ENCODE assay signal across 1 cellular context in genomic region chr3:12999147-13000140, GRCh38.
TF ChIP-seq lines count a peak whose summit lies in the region.

No MANE protein-coding gene starts in this region.

TF ChIP-seq in HepG2, 621 proteins besides CTCF, POLR2A, EP300 and RAD21 (continued from another document and continues in another):
- TF ChIP-seq, protein P1, sequence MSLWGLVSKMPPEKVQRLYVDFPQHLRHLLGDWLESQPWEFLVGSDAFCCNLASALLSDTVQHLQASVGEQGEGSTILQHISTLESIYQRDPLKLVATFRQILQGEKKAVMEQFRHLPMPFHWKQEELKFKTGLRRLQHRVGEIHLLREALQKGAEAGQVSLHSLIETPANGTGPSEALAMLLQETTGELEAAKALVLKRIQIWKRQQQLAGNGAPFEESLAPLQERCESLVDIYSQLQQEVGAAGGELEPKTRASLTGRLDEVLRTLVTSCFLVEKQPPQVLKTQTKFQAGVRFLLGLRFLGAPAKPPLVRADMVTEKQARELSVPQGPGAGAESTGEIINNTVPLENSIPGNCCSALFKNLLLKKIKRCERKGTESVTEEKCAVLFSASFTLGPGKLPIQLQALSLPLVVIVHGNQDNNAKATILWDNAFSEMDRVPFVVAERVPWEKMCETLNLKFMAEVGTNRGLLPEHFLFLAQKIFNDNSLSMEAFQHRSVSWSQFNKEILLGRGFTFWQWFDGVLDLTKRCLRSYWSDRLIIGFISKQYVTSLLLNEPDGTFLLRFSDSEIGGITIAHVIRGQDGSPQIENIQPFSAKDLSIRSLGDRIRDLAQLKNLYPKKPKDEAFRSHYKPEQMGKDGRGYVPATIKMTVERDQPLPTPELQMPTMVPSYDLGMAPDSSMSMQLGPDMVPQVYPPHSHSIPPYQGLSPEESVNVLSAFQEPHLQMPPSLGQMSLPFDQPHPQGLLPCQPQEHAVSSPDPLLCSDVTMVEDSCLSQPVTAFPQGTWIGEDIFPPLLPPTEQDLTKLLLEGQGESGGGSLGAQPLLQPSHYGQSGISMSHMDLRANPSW (CRISPR knock-in tag; IDR thresholded peaks at IDR 0.05; ENCODE audit: borderline replicate concordance): no peak
- TF ChIP-seq CENPT (CRISPR knock-in tag; IDR thresholded peaks at IDR 0.05; ENCODE audit: low read depth): no peak
- no peak for TF ChIP-seq SALL2 (CRISPR knock-in tag; IDR thresholded peaks at IDR 0.05)
- peak; percentile 64 for TF ChIP-seq NR2F6 (IDR thresholded peaks at IDR 0.05)
- TF ChIP-seq NR2F6 (CRISPR knock-in tag; IDR thresholded peaks at IDR 0.05): peak; percentile 73
- TF ChIP-seq ZNF34 (CRISPR knock-in tag; IDR thresholded peaks at IDR 0.05; ENCODE audit: borderline replicate concordance): no peak
- peak; percentile 27; the same call in 1 of the 2 replicates for TF ChIP-seq ARNTL (CRISPR knock-in tag; IDR thresholded peaks at IDR 0.05)
- no peak for TF ChIP-seq ZNF800 (CRISPR knock-in tag; IDR thresholded peaks at IDR 0.05)
- TF ChIP-seq RBFOX2 (IDR thresholded peaks at IDR 0.05; ENCODE audit: low read depth, low read length): no peak
- no peak for TF ChIP-seq THYN1 (CRISPR knock-in tag; IDR thresholded peaks at IDR 0.05; ENCODE audit: borderline replicate concordance, low read depth)
- 0 out of 2 replicates have a peak, but pooled peaks have one; percentile 2 for TF ChIP-seq ZNF589 (CRISPR knock-in tag; conservative IDR thresholded peaks at IDR 0.05)
- no peak for TF ChIP-seq ZNF766 (CRISPR knock-in tag; IDR thresholded peaks at IDR 0.05; ENCODE audit: borderline replicate concordance)
- TF ChIP-seq FOXO1 (CRISPR knock-in tag; IDR thresholded peaks at IDR 0.05): peak; percentile 15; the same call in 1 of the 2 replicates
- TF ChIP-seq RFX1 (IDR thresholded peaks at IDR 0.05): no peak
- TF ChIP-seq, protein P2, sequence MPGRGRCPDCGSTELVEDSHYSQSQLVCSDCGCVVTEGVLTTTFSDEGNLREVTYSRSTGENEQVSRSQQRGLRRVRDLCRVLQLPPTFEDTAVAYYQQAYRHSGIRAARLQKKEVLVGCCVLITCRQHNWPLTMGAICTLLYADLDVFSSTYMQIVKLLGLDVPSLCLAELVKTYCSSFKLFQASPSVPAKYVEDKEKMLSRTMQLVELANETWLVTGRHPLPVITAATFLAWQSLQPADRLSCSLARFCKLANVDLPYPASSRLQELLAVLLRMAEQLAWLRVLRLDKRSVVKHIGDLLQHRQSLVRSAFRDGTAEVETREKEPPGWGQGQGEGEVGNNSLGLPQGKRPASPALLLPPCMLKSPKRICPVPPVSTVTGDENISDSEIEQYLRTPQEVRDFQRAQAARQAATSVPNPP (CRISPR knock-in tag; IDR thresholded peaks at IDR 0.05): no peak
- TF ChIP-seq ZNF280D (CRISPR knock-in tag; IDR thresholded peaks at IDR 0.05): no peak
- TF ChIP-seq ETV5 (CRISPR knock-in tag; IDR thresholded peaks at IDR 0.05; ENCODE audit: borderline replicate concordance): peak; percentile 54; the same call in 1 of the 2 replicates
- TF ChIP-seq JUN (CRISPR knock-in tag; IDR thresholded peaks at IDR 0.05): no peak
- TF ChIP-seq HOXA7 (CRISPR knock-in tag; IDR thresholded peaks at IDR 0.05): no peak
- TF ChIP-seq ZBTB14 (CRISPR knock-in tag; IDR thresholded peaks at IDR 0.05): no peak
- TF ChIP-seq TGIF2 (CRISPR knock-in tag; IDR thresholded peaks at IDR 0.05): peak; percentile 64; the same call in 1 of the 2 replicates
- TF ChIP-seq RFX3 (CRISPR knock-in tag; IDR thresholded peaks at IDR 0.05): no peak
- TF ChIP-seq, protein P3, sequence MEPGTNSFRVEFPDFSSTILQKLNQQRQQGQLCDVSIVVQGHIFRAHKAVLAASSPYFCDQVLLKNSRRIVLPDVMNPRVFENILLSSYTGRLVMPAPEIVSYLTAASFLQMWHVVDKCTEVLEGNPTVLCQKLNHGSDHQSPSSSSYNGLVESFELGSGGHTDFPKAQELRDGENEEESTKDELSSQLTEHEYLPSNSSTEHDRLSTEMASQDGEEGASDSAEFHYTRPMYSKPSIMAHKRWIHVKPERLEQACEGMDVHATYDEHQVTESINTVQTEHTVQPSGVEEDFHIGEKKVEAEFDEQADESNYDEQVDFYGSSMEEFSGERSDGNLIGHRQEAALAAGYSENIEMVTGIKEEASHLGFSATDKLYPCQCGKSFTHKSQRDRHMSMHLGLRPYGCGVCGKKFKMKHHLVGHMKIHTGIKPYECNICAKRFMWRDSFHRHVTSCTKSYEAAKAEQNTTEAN (CRISPR knock-in tag; conservative IDR thresholded peaks at IDR 0.05): no peak
- TF ChIP-seq SOX13 (IDR thresholded peaks at IDR 0.05): peak; percentile 87
- peak in 1 of 2 experiments; percentile 94; a peak in 2 of 4 replicates for TF ChIP-seq SOX13 (CRISPR knock-in tag; conservative IDR thresholded peaks at IDR 0.05 in 1 of 2, IDR thresholded peaks at IDR 0.05 in 1 of 2)
- peak; percentile 93 for TF ChIP-seq SP5 (CRISPR knock-in tag; IDR thresholded peaks at IDR 0.05; ENCODE audit: borderline replicate concordance, low read depth)
- TF ChIP-seq ZNF431 (CRISPR knock-in tag; IDR thresholded peaks at IDR 0.05; ENCODE audit: borderline replicate concordance, low read depth): 0 out of 2 replicates have a peak, but pooled peaks have one; percentile 40
- peak; percentile 27; the same call in 1 of the 2 replicates for TF ChIP-seq NCOR1 (IDR thresholded peaks at IDR 0.05; ENCODE audit: borderline replicate concordance, low read length)
- TF ChIP-seq ZHX1 (CRISPR knock-in tag; IDR thresholded peaks at IDR 0.05; ENCODE audit: low read depth): 0 out of 2 replicates have a peak, but pooled peaks have one; percentile 24
- TF ChIP-seq AGO1 (IDR thresholded peaks at IDR 0.05; ENCODE audit: low read depth, low read length, poor library complexity, severe bottlenecking): no peak
- no peak for TF ChIP-seq HOXD1 (CRISPR knock-in tag; IDR thresholded peaks at IDR 0.05)
- no peak for TF ChIP-seq ZNF251 (CRISPR knock-in tag; IDR thresholded peaks at IDR 0.05)
- peak; percentile 50 for TF ChIP-seq MED1 (CRISPR knock-in tag; IDR thresholded peaks at IDR 0.05)
- TF ChIP-seq, protein P4, sequence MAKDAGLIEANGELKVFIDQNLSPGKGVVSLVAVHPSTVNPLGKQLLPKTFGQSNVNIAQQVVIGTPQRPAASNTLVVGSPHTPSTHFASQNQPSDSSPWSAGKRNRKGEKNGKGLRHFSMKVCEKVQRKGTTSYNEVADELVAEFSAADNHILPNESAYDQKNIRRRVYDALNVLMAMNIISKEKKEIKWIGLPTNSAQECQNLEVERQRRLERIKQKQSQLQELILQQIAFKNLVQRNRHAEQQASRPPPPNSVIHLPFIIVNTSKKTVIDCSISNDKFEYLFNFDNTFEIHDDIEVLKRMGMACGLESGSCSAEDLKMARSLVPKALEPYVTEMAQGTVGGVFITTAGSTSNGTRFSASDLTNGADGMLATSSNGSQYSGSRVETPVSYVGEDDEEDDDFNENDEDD (CRISPR knock-in tag; IDR thresholded peaks at IDR 0.05; ENCODE audit: borderline replicate concordance): no peak
- TF ChIP-seq IRF1 (CRISPR knock-in tag; IDR thresholded peaks at IDR 0.05; ENCODE audit: low read depth): no peak
- TF ChIP-seq ZNF121 (CRISPR knock-in tag; IDR thresholded peaks at IDR 0.05): no peak
- TF ChIP-seq IRF2 (CRISPR knock-in tag; IDR thresholded peaks at IDR 0.05): no peak
- TF ChIP-seq YEATS4 (CRISPR knock-in tag; IDR thresholded peaks at IDR 0.05; ENCODE audit: borderline replicate concordance): no peak
- TF ChIP-seq ZNF329 (CRISPR knock-in tag; IDR thresholded peaks at IDR 0.05; ENCODE audit: low read depth): no peak
- no peak for TF ChIP-seq SNRNP70 (IDR thresholded peaks at IDR 0.05; ENCODE audit: low read depth, low read length)
- no peak for TF ChIP-seq RBM22 (optimal IDR thresholded peaks at IDR 0.05; ENCODE audit: low read length)
- peak; percentile 62 for TF ChIP-seq NCOA2 (CRISPR knock-in tag; IDR thresholded peaks at IDR 0.05)
- TF ChIP-seq FLYWCH1 (CRISPR knock-in tag; IDR thresholded peaks at IDR 0.05): no peak
- TF ChIP-seq KDM2A (CRISPR knock-in tag; IDR thresholded peaks at IDR 0.05; ENCODE audit: borderline replicate concordance, low read depth): peak; percentile 42; the same call in 1 of the 2 replicates
- TF ChIP-seq SP140L (CRISPR knock-in tag; IDR thresholded peaks at IDR 0.05; ENCODE audit: borderline replicate concordance): no peak
- no peak for TF ChIP-seq JUND (CRISPR knock-in tag; IDR thresholded peaks at IDR 0.05)
- TF ChIP-seq RXRB (CRISPR knock-in tag; IDR thresholded peaks at IDR 0.05; ENCODE audit: borderline replicate concordance): peak; percentile 71
- peak; percentile 93 for TF ChIP-seq SAP130 (CRISPR knock-in tag; IDR thresholded peaks at IDR 0.05; ENCODE audit: low read depth)
- no peak for TF ChIP-seq FOXK1 (CRISPR knock-in tag; IDR thresholded peaks at IDR 0.05; ENCODE audit: borderline replicate concordance, low read depth)
- TF ChIP-seq SP4 (CRISPR knock-in tag; IDR thresholded peaks at IDR 0.05): peak; percentile 47; the same call in 1 of the 2 replicates
- no peak for TF ChIP-seq REXO4 (CRISPR knock-in tag; IDR thresholded peaks at IDR 0.05; ENCODE audit: borderline replicate concordance)
- peak in 1 of 2 experiments; percentile 60; a peak in 1 of 4 replicates for TF ChIP-seq NR2F1 (CRISPR knock-in tag; IDR thresholded peaks at IDR 0.05)
- peak; percentile 51; the same call in 1 of the 2 replicates for TF ChIP-seq BHLHE40 (IDR thresholded peaks at IDR 0.05; ENCODE audit: low read length)
- TF ChIP-seq SATB2 (CRISPR knock-in tag; IDR thresholded peaks at IDR 0.05): no peak
- no peak for TF ChIP-seq ZSCAN31 (CRISPR knock-in tag; IDR thresholded peaks at IDR 0.05; ENCODE audit: low read depth)
- no peak for TF ChIP-seq RFXAP (CRISPR knock-in tag; IDR thresholded peaks at IDR 0.05; ENCODE audit: borderline replicate concordance)
